ENCODE assay signal across 1 cellular context in genomic region chr16:11625769-11626168, GRCh38.
TF ChIP-seq lines count a peak whose summit lies in the region.

No MANE protein-coding gene starts in this region.

TF ChIP-seq in K562, 482 proteins besides CTCF, POLR2A, EP300 and RAD21 (continued from another document):
- TF ChIP-seq AFF1 (IDR thresholded peaks at IDR 0.05; ENCODE audit: low read depth in 1 of 2, partially characterized antibody in 2 of 2) (peak in 1 of 2 experiments; percentile 13), L3MBTL2 (IDR thresholded peaks at IDR 0.05) (no peak), PHF21A (IDR thresholded peaks at IDR 0.05; ENCODE audit: borderline replicate concordance, low read depth) (no peak), ZBTB17 (CRISPR knock-in tag; IDR thresholded peaks at IDR 0.05) (no peak), KDM1A (IDR thresholded peaks at IDR 0.05) (peak; percentile 34 to 45; a peak in 2 of 4 replicates), SMARCA5 (IDR thresholded peaks at IDR 0.05) (no peak; the same call in 1 of the 2 replicates), HDAC2 (IDR thresholded peaks at IDR 0.05) (peak; percentile 43; the same call in 1 of the 2 replicates), RCOR1 (IDR thresholded peaks at IDR 0.05; ENCODE audit: borderline replicate concordance in 1 of 2, low read depth in 2 of 2, low read length in 2 of 2) (0 out of 4 replicates have a peak, but pooled peaks of 1 of the 2 experiments have one; percentile 18), NR0B1 (IDR thresholded peaks at IDR 0.05; ENCODE audit: partially characterized antibody) (no peak), ZNF277 (CRISPR knock-in tag; IDR thresholded peaks at IDR 0.05; ENCODE audit: borderline replicate concordance) (no peak), ZC3H11A (IDR thresholded peaks at IDR 0.05; ENCODE audit: low read depth, low read length) (no peak), NFYB (IDR thresholded peaks at IDR 0.05; ENCODE audit: extremely low read depth, insufficient read length) (no peak), FOS (IDR thresholded peaks at IDR 0.05; ENCODE audit: extremely low read depth, insufficient read length) (no peak), KAT7 (CRISPR knock-in tag; IDR thresholded peaks at IDR 0.05; ENCODE audit: borderline replicate concordance) (no peak), CBFA2T2 (conservative IDR thresholded peaks at IDR 0.05) (no peak), FOSL1 (tag; conservative IDR thresholded peaks at IDR 0.05) (no peak), ETV1 (tag; conservative IDR thresholded peaks at IDR 0.05; ENCODE audit: low read depth) (no peak), IRF1 (CRISPR knock-in tag; IDR thresholded peaks at IDR 0.05; ENCODE audit: borderline replicate concordance) (no peak), MEF2A (IDR thresholded peaks at IDR 0.05; ENCODE audit: control insufficient read depth, low read depth, low read length) (no peak)
